ENCODE assay signal across 19 cellular contexts in the genomic region with DNA sequence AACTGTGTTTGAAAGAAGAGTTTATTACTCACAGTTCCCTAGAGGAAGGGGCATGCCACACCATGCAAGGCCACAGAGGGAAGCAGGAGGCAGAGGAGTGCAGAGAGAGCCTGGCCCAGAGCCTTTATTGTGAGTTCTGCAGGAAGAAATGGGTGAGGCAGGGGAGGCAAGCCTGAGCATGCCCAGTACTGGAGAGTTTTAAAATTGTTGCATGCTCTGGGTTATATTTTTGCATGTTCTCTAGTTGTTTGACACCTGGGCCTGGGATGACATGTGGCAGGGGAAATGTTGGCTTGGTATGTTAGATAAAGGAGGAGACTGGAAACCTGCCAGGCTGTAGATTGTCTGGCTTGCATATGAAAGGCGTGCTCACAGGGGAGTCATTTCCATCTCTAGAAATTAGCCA. TPM values are rescaled to one million over a fixed set of nuclear protein-coding genes. Genes with fewer than 3 reads are reported as not detected.
DNase-seq lines count a peak whose midpoint lies in the region; TF ChIP-seq lines count a peak whose summit lies in the region.
"Had no signal": no experiment of that assay in that cellular context is flagged by ENCODE, and none has a peak within 500 bp of the region (broad histone marks: within the 10 kb centered on the region; RNA-seq: fewer than 3 reads in every experiment).

No MANE protein-coding gene starts in this region.

- peaks cover 22% of the 10 kb centered on the region; the same call in 1 of the 2 replicates for H3K4me1 ChIP-seq in iPS-20b (ENCODE audit: insufficient read depth, low read length)
- H3K4me1 ChIP-seq: right lobe of liver, uterus had no signal

- DNase-seq in NCI-H1436 (lab: John Stamatoyannopoulos, UW) (peak; percentile 14), NCI-H1436 treated with DMSO at 0.1 percent for 48 hours (lab: John Stamatoyannopoulos, UW) (no peak), NCI-H146 treated with DMSO at 0.1 percent for 48 hours (lab: John Stamatoyannopoulos, UW; ENCODE audit: unreplicated experiment) (peak; percentile 40), RPMI8226 (peak; percentile 34), caudate nucleus (lab: John Stamatoyannopoulos, UW) (no peak), progenitor cell of endocrine pancreas (ENCODE audit: low spot score, unreplicated experiment) (no peak)
- DNase-seq in activated CD4-positive, CD25-positive, alpha-beta regulatory T cell (lab: John Stamatoyannopoulos, UW), result no peak
- DNase-seq: activated gamma-delta T cell treated with Interleukin-2 at 50 U/mL for 16 hours, amygdala, C1 segment of cervical spinal cord, kidney, midbrain, NCI-H2029, right lobe of liver, SHP77 treated with DMSO at 0.1 percent for 48 hours, T-helper 2 cell, uterus had no signal

- peak overlapping the region; percentile 26; the same call in 1 of the 2 replicates for H3K4me3 ChIP-seq in iPS-20b (ENCODE audit: low read length)
- H3K4me3 ChIP-seq: right lobe of liver, uterus had no signal

- no peaks in the 10 kb centered on the region for H3K9me3 ChIP-seq in iPS-20b (ENCODE audit: insufficient read depth, low read depth, low read length)
- H3K9me3 ChIP-seq: right lobe of liver, uterus had no signal

- no peak for TF ChIP-seq CTCF in progenitor cell of endocrine pancreas (IDR thresholded peaks at IDR 0.05; ENCODE audit: unreplicated experiment)

- H3K4me1 Mint-ChIP-seq in progenitor cell of endocrine pancreas (ENCODE audit: low read depth), result no peaks in the 10 kb centered on the region

- peaks cover 5% of the 10 kb centered on the region for H3K9me3 Mint-ChIP-seq in progenitor cell of endocrine pancreas (ENCODE audit: low read depth)

- peaks cover 27% of the 10 kb centered on the region for H3K27me3 ChIP-seq in iPS-20b (ENCODE audit: insufficient read depth, low read length)
- H3K27me3 ChIP-seq: right lobe of liver, uterus had no signal

- no peak overlapping the region; the same call in 1 of the 2 replicates for H3K9ac ChIP-seq in iPS-20b (ENCODE audit: low read depth, low read length)

- no peaks in the 10 kb centered on the region for H3K36me3 Mint-ChIP-seq in progenitor cell of endocrine pancreas (ENCODE audit: insufficient read depth)

- no peak overlapping the region for H3K4me3 Mint-ChIP-seq in progenitor cell of endocrine pancreas (ENCODE audit: low read depth)

- H3K27me3 Mint-ChIP-seq in progenitor cell of endocrine pancreas, result peaks cover 28% of the 10 kb centered on the region

- no peak overlapping the region for H3K27ac Mint-ChIP-seq in progenitor cell of endocrine pancreas

- H3K36me3 ChIP-seq in iPS-20b (ENCODE audit: insufficient read depth, low read depth, low read length), result no peaks in the 10 kb centered on the region
- H3K36me3 ChIP-seq: right lobe of liver, uterus had no signal

- no peak overlapping the region for H3K27ac ChIP-seq in iPS-20b (ENCODE audit: low read length)
- H3K27ac ChIP-seq in caudate nucleus (ENCODE audit: low read depth, low read length), result no peak overlapping the region
- H3K27ac ChIP-seq: HL-60, right lobe of liver, uterus had no signal

RNA-seq across cellular contexts. Expression of gene CRMP1, which starts 19.7 kb away (rescaled TPM):
- 17.6 and 18.2 TPM in 2 replicates for total RNA-seq in progenitor cell of endocrine pancreas

Comparison
In these comparisons a context has a peak if more than half of its experiments do, and no peak if none do; other contexts are left out.
1. DNase-seq: peak in NCI-H1436 (single experiment), NCI-H146 treated with DMSO at 0.1 percent for 48 hours (single experiment) and RPMI8226 (single experiment); none in NCI-H1436 treated with DMSO at 0.1 percent for 48 hours (single experiment), activated CD4-positive, CD25-positive, alpha-beta regulatory T cell (0 of 4), caudate nucleus (0 of 61) and progenitor cell of endocrine pancreas (single experiment).